ENCODE assay signal across 8 cellular contexts in genomic region chr19:56314584-56315075, GRCh38. TPM values are rescaled to one million over a fixed set of nuclear protein-coding genes. Genes with fewer than 3 reads are reported as not detected.
A peak's percentile ranks its signal among the peaks of the same experiment; 100 is the strongest.
DNase-seq lines count a peak whose midpoint lies in the region; ATAC-seq and TF ChIP-seq lines count a peak whose summit lies in the region.

ZSCAN5A (minus strand) TSS chr19:56314839; CDS start chr19:56225046, 89,793 bp downstream.

- peak within 1 kb of the TSS; percentile 96 for H3K27ac Mint-ChIP-seq in activated CD4-positive, alpha-beta T cell treated with anti-CD3 and anti-CD28 coated beads, Interleukin-2, amount 10 ng/mL, durations not matched to agents 7 days and 5 days

- TF ChIP-seq CTCF in C4-2B (conservative IDR thresholded peaks at IDR 0.05): no peak
- no peak for TF ChIP-seq CTCF in coronary artery (IDR thresholded peaks at IDR 0.05)

- peak within 1 kb of the TSS; percentile 82 for H3K4me3 Mint-ChIP-seq in activated CD4-positive, alpha-beta T cell treated with anti-CD3 and anti-CD28 coated beads, Interleukin-2, amount 10 ng/mL, durations not matched to agents 7 days and 5 days

- DNase-seq in NCI-H69 (lab: John Stamatoyannopoulos, UW) (peak; percentile 98), coronary artery (ENCODE audit: low spot score) (peak; percentile 98), left colon (peak; percentile 98)
- peak; percentile 97 for DNase-seq in activated CD4-positive, alpha-beta T cell treated with anti-CD3 and anti-CD28 coated beads, Interleukin-2, amount 10 ng/mL, durations not matched to agents 7 days and 5 days
- peak; percentile 98 to 99 for DNase-seq in stimulated activated CD4-positive, alpha-beta T cell treated with anti-CD3 and anti-CD28 coated beads, Interleukin-1b, Interleukin-23, amount 100 ng/mL, for 4 hours (ENCODE audit: low read depth in 2 of 2)

- peak within 1 kb of the TSS; percentile 92 for H3K27ac ChIP-seq in C4-2B
- peak within 1 kb of the TSS; percentile 80 to 94 for H3K27ac ChIP-seq in coronary artery

- ATAC-seq in GM19372 (IDR thresholded peaks at IDR 0.05; ENCODE audit: low read depth, unreplicated experiment) (peak; percentile 68), HG03521 (IDR thresholded peaks at IDR 0.05; ENCODE audit: unreplicated experiment) (peak; percentile 72), left colon (peak; percentile 87)

- no peaks in the 10 kb centered on the region for H3K27me3 Mint-ChIP-seq in activated CD4-positive, alpha-beta T cell treated with anti-CD3 and anti-CD28 coated beads, Interleukin-2, amount 10 ng/mL, durations not matched to agents 7 days and 5 days

- intact Hi-C loops in left colon (cut with DNase I, micrococcal nuclease): no loop called here

- peaks cover 21% of the 10 kb centered on the region for H3K36me3 Mint-ChIP-seq in activated CD4-positive, alpha-beta T cell treated with anti-CD3 and anti-CD28 coated beads, Interleukin-2, amount 10 ng/mL, durations not matched to agents 7 days and 5 days (ENCODE audit: low read depth)

- no peaks in the 10 kb centered on the region for H3K9me3 Mint-ChIP-seq in activated CD4-positive, alpha-beta T cell treated with anti-CD3 and anti-CD28 coated beads, Interleukin-2, amount 10 ng/mL, durations not matched to agents 7 days and 5 days

- H3K4me1 Mint-ChIP-seq in activated CD4-positive, alpha-beta T cell treated with anti-CD3 and anti-CD28 coated beads, Interleukin-2, amount 10 ng/mL, durations not matched to agents 7 days and 5 days: peaks cover 34% of the 10 kb centered on the region

- peak within 1 kb of the TSS; percentile 73 for H3K4me3 ChIP-seq in coronary artery

- POLR2A ChIA-PET in activated CD4-positive, alpha-beta T cell treated with anti-CD3 and anti-CD28 coated beads, Interleukin-2, amount 10 ng/mL, durations not matched to agents 7 days and 5 days (lab: Charles Lee): no interaction called here

- CTCF ChIA-PET in activated CD4-positive, alpha-beta T cell treated with anti-CD3 and anti-CD28 coated beads, Interleukin-2, amount 10 ng/mL, durations not matched to agents 7 days and 5 days (lab: Charles Lee): interaction anchor here (0.8 to 1.6 kb wide), 4 partner anchors 9 to 233 kb away, joined by 3 to 4 read pairs (median 3); no protein-coding TSS in a partner anchor

RNA-seq across cellular contexts. Expression of gene ZSCAN5A, which starts in this region (rescaled TPM):
- total RNA-seq in activated CD4-positive, alpha-beta T cell treated with anti-CD3 and anti-CD28 coated beads, Interleukin-2, amount 10 ng/mL, durations not matched to agents 7 days and 5 days: 1 to 10 TPM; 9.3 to 9.4 TPM
- total RNA-seq in left colon: 10 to 100 TPM in 1 of 2 donors, 1 to 10 TPM in 1; 9.4 to 19.6 TPM

Comparison
In these comparisons a context has a peak if more than half of its experiments do, and no peak if none do; other contexts are left out.
1. Peak in every context shown above with its lines: DNase-seq, ATAC-seq, H3K4me3 ChIP-seq and H3K27ac ChIP-seq.